ENCODE assay signal across 23 cellular contexts in the genomic region with DNA sequence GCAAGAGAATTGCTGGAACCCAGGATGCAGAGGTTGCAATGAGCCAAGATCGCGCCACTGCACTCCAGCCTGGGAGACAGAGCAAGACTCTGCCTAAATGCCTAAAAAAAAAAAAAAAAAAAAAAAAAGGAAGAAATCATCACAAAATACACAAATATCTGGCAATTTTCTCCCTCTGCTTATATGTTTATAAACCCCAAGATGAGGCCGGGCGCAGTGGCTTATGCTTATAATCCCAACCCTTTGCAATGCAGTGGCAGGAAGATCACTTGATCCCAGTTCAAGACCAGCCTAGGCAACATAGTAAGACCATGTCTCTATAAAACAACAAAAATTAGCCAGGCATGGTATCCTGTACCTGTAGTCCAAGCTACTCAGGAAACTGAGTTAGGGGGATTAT.
"Had no signal": no experiment of that assay in that cellular context is flagged by ENCODE, and none has a peak within 500 bp of the region (broad histone marks: within the 10 kb centered on the region; RNA-seq: fewer than 3 reads in every experiment).

No MANE protein-coding gene starts in this region.

- H3K4me3 ChIP-seq: colonic mucosa, esophagus squamous epithelium, gastrocnemius medialis, heart right ventricle, left lung, lower lobe of right lung had no signal

- H3K9me3 Mint-ChIP-seq: dendritic cell treated with granulocyte-macrophage colony-stimulating factor and Interleukin-4, amounts not matched to agents 40 ng/mL and 50 ng/mL, for 4 days; effector memory CD8-positive, alpha-beta T cell; endodermal cell; naive B cell had no signal

- H3K4me1 Mint-ChIP-seq: endodermal cell, naive B cell had no signal

- H3K27ac ChIP-seq: colonic mucosa, epithelial cell of prostate, esophagus squamous epithelium, gastrocnemius medialis, heart right ventricle, left lung, lower lobe of right lung had no signal

- H3K27me3 ChIP-seq: colonic mucosa, esophagus squamous epithelium, gastrocnemius medialis, heart right ventricle, left lung had no signal

- DNase-seq: colonic mucosa; cortex of kidney; effector CD8-positive, alpha-beta T cell; effector memory CD8-positive, alpha-beta T cell; endodermal cell; erythroblast; esophagus squamous epithelium; foreskin fibroblast; foreskin melanocyte; gastrocnemius medialis; glutamatergic neuron; head of caudate nucleus; heart right ventricle; hippocampal formation; left cardiac atrium; left lung; left ventricle myocardium superior; lower lobe of right lung; mesenchymal stem cell; midbrain; naive B cell had no signal

- H3K27ac Mint-ChIP-seq: dendritic cell treated with granulocyte-macrophage colony-stimulating factor and Interleukin-4, amounts not matched to agents 40 ng/mL and 50 ng/mL, for 4 days; effector memory CD8-positive, alpha-beta T cell; endodermal cell had no signal

- H3K4me1 ChIP-seq: colonic mucosa, esophagus squamous epithelium, gastrocnemius medialis, left lung, lower lobe of right lung had no signal

- H3K9me3 ChIP-seq: colonic mucosa, esophagus squamous epithelium, gastrocnemius medialis, heart right ventricle, left lung, lower lobe of right lung had no signal

- H3K4me3 Mint-ChIP-seq: dendritic cell treated with granulocyte-macrophage colony-stimulating factor and Interleukin-4, amounts not matched to agents 40 ng/mL and 50 ng/mL, for 4 days; effector memory CD8-positive, alpha-beta T cell; endodermal cell; naive B cell had no signal

- H3K27me3 Mint-ChIP-seq: dendritic cell treated with granulocyte-macrophage colony-stimulating factor and Interleukin-4, amounts not matched to agents 40 ng/mL and 50 ng/mL, for 4 days; effector memory CD8-positive, alpha-beta T cell; naive B cell had no signal
